In genomic region chr19:49855676-49856573, GRCh38 we compare ENCODE assay signal across 11 cellular contexts. TPM values are rescaled to one million over a fixed set of nuclear protein-coding genes. Genes with fewer than 3 reads are reported as not detected.
DNase-seq lines count a peak whose midpoint lies in the region; ATAC-seq and TF ChIP-seq lines count a peak whose summit lies in the region.
"Had no signal": no experiment of that assay in that cellular context is flagged by ENCODE, and none has a peak within 500 bp of the region (broad histone marks: within the 10 kb centered on the region; RNA-seq: fewer than 3 reads in every experiment).

No MANE protein-coding gene starts in this region.

- H3K27ac Mint-ChIP-seq in MCF 10A (ENCODE audit: low read depth, unreplicated experiment) = peak overlapping the region; percentile 35
- peak overlapping the region; percentile 89 for H3K27ac Mint-ChIP-seq in stimulated activated effector memory CD8-positive, alpha-beta T cell treated with anti-CD3 and anti-CD28 coated beads, Interleukin-12 subunit alpha, Interleukin-12 subunit beta, amount 100 ng/mL, for 72 hours

- H3K4me1 Mint-ChIP-seq in MCF 10A (ENCODE audit: insufficient read depth, unreplicated experiment) = peaks cover 16% of the 10 kb centered on the region
- H3K4me1 Mint-ChIP-seq in stimulated activated effector memory CD8-positive, alpha-beta T cell treated with anti-CD3 and anti-CD28 coated beads, Interleukin-12 subunit alpha, Interleukin-12 subunit beta, amount 100 ng/mL, for 72 hours = peaks cover 19% of the 10 kb centered on the region

- H3K4me3 Mint-ChIP-seq in MCF 10A (ENCODE audit: unreplicated experiment) = no peak overlapping the region
- H3K4me3 Mint-ChIP-seq in stimulated activated effector memory CD8-positive, alpha-beta T cell treated with anti-CD3 and anti-CD28 coated beads, Interleukin-12 subunit alpha, Interleukin-12 subunit beta, amount 100 ng/mL, for 72 hours = no peak overlapping the region

- H3K4me3 ChIP-seq in mammary epithelial cell (replicated peaks in 1 of 3; ENCODE audit: insufficient read depth in 1 of 3, low read depth in 2 of 3, low read length in 3 of 3) = no peak overlapping the region
- H3K4me3 ChIP-seq in PC-3 (ENCODE audit: low read length) = no peak overlapping the region

- peaks cover 5% of the 10 kb centered on the region for H3F3A ChIP-seq in PC-3 (ENCODE audit: low read length, unreplicated experiment)

- in situ Hi-C loops in mammary epithelial cell (cut with MboI; ENCODE audit: low sequenced_read_pairs in 2 of 2) = no loop called here

- no peaks in the 10 kb centered on the region for H3K9me3 Mint-ChIP-seq in MCF 10A (ENCODE audit: unreplicated experiment)
- H3K9me3 Mint-ChIP-seq in stimulated activated effector memory CD8-positive, alpha-beta T cell treated with anti-CD3 and anti-CD28 coated beads, Interleukin-12 subunit alpha, Interleukin-12 subunit beta, amount 100 ng/mL, for 72 hours = no peaks in the 10 kb centered on the region

- intact Hi-C loops in MCF 10A (cut with micrococcal nuclease) (loop anchor here (10.0 kb wide), 1 partner anchor 181 kb away; the partner anchor contains the start of gene PRMT1), mammary epithelial cell (cut with micrococcal nuclease) (no loop called here), PC-3 (cut with micrococcal nuclease) (no loop called here)

- H3K4me2 ChIP-seq in mammary epithelial cell (ENCODE audit: insufficient read depth, low read depth, low read length) (no peak overlapping the region), PC-3 (ENCODE audit: low read length) (no peak overlapping the region)

- H3K9me3 ChIP-seq in mammary epithelial cell (replicated peaks; ENCODE audit: insufficient read depth, low read length) (no peaks in the 10 kb centered on the region), PC-3 (ENCODE audit: low read length) (no peaks in the 10 kb centered on the region)

- H3K9ac ChIP-seq in mammary epithelial cell (ENCODE audit: insufficient read depth, low read length) (no peak overlapping the region), PC-3 (ENCODE audit: low read length) (no peak overlapping the region)

- BruUV-seq in MCF 10A (replicated peaks; lab: Mats Ljungman, UMichigan) (no TSS peak), mammary epithelial cell (replicated peaks; lab: Mats Ljungman, UMichigan) (no TSS peak), PC-3 (replicated peaks; lab: Mats Ljungman, UMichigan) (no TSS peak)

- peaks cover 25% of the 10 kb centered on the region for H3K4me1 ChIP-seq in mammary epithelial cell (ENCODE audit: insufficient read depth, low read length)
- H3K4me1 ChIP-seq in PC-3 (ENCODE audit: insufficient read depth, low read length) = peaks cover 12% of the 10 kb centered on the region; the same call in 1 of the 2 replicates

- dilution Hi-C loops in mammary epithelial cell (cut with HindIII; ENCODE audit: low sequenced_read_pairs) = no loop called here

- H2AFZ ChIP-seq in mammary epithelial cell (ENCODE audit: low read depth, low read length) (no peak overlapping the region), PC-3 (ENCODE audit: low read length) (no peak overlapping the region)

- H3K79me2 ChIP-seq in mammary epithelial cell (ENCODE audit: insufficient read depth, low read length) = peaks cover 25% of the 10 kb centered on the region
- peaks cover 29% of the 10 kb centered on the region for H3K79me2 ChIP-seq in PC-3 (ENCODE audit: low read length)

- H3K36me3 Mint-ChIP-seq in MCF 10A (ENCODE audit: insufficient read depth, unreplicated experiment) = peaks cover 56% of the 10 kb centered on the region
- peaks cover 86% of the 10 kb centered on the region for H3K36me3 Mint-ChIP-seq in stimulated activated effector memory CD8-positive, alpha-beta T cell treated with anti-CD3 and anti-CD28 coated beads, Interleukin-12 subunit alpha, Interleukin-12 subunit beta, amount 100 ng/mL, for 72 hours

- WGBS in mammary epithelial cell (ENCODE audit: low coverage, missing lambda C conversion rate) = 78% methylated on average over 14 of the region's 21 CpGs

- H4K20me1 ChIP-seq in mammary epithelial cell (ENCODE audit: insufficient read depth, low read length) (no peaks in the 10 kb centered on the region), PC-3 (ENCODE audit: low read length) (peaks cover 29% of the 10 kb centered on the region; the same call in 1 of the 2 replicates)

- TF ChIP-seq CTCF in MCF 10A (IDR thresholded peaks at IDR 0.05; ENCODE audit: unreplicated experiment) (no peak), mammary epithelial cell (conservative IDR thresholded peaks at IDR 0.05 in 1 of 2, IDR thresholded peaks at IDR 0.05 in 1 of 2; ENCODE audit: extremely low read depth in 1 of 2, insufficient read depth in 1 of 2, low read depth in 1 of 2, low read length in 2 of 2) (no peak), PC-3 (conservative IDR thresholded peaks at IDR 0.05; ENCODE audit: low read depth, low read length) (no peak)

- CTCF ChIA-PET in MCF 10A (lab: Yijun Ruan, JAX) = no interaction called here
- CTCF ChIA-PET in mammary epithelial cell (lab: Charles Lee; ENCODE audit: low non-redundant PET) = no interaction called here
- CTCF ChIA-PET in PC-3 (lab: Charles Lee) = no interaction called here

- H3K27me3 Mint-ChIP-seq in MCF 10A (ENCODE audit: insufficient read depth, unreplicated experiment) = no peaks in the 10 kb centered on the region

- ATAC-seq in PC-3 (peak; percentile 0; the same call in 1 of the 2 replicates), HG02610 (IDR thresholded peaks at IDR 0.05; ENCODE audit: unreplicated experiment) (no peak)
- ATAC-seq in stimulated activated effector memory CD8-positive, alpha-beta T cell treated with anti-CD3 and anti-CD28 coated beads, Interleukin-12 subunit alpha, Interleukin-12 subunit beta, amount 100 ng/mL, for 72 hours = no peak

- H3K27me3 ChIP-seq in mammary epithelial cell (ENCODE audit: insufficient read depth, low read length) = no peaks in the 10 kb centered on the region
- H3K27me3 ChIP-seq in PC-3 (ENCODE audit: low read length) = no peaks in the 10 kb centered on the region

- H3K9me2 ChIP-seq in PC-3 (replicated peaks; ENCODE audit: low read length) = no peaks in the 10 kb centered on the region

- POLR2A ChIA-PET in MCF 10A (lab: Yijun Ruan, JAX) (no interaction called here), PC-3 (lab: Charles Lee; ENCODE audit: unreplicated experiment) (no interaction called here)

- DNase-seq in MCF 10A (ENCODE audit: unreplicated experiment) = no peak
- DNase-seq in mammary epithelial cell = no peak
- peak; percentile 24 for DNase-seq in PC-3
- DNase-seq in cerebellar cortex (ENCODE audit: low spot score) = peak; percentile 56
- peak in 1 of 2 donors; percentile 50 for DNase-seq in stimulated activated effector memory CD8-positive, alpha-beta T cell treated with anti-CD3 and anti-CD28 coated beads, Interleukin-12 subunit alpha, Interleukin-12 subunit beta, amount 100 ng/mL, for 72 hours (ENCODE audit: low spot score in 2 of 2)
- DNase-seq in T1000 (lab: John Stamatoyannopoulos, UW) = no peak
- DNase-seq in effector CD4-positive, alpha-beta T cell = no peak
- DNase-seq: amniotic stem cell, NCI-H1417, NCI-H524 treated with DMSO at 0.1 percent for 48 hours had no signal

- H3K27ac ChIP-seq in mammary epithelial cell (ENCODE audit: insufficient read depth, low read depth, low read length) (no peak overlapping the region), PC-3 (ENCODE audit: low read length) (no peak overlapping the region)

- H3K36me3 ChIP-seq in mammary epithelial cell (ENCODE audit: insufficient read depth, low read length) = no peaks in the 10 kb centered on the region
- peaks cover 33% of the 10 kb centered on the region for H3K36me3 ChIP-seq in PC-3 (ENCODE audit: low read depth, low read length)

RNA-seq across cellular contexts. Expression of gene PTOV1, which starts 5.0 kb away (rescaled TPM):
- total RNA-seq in MCF 10A (2022) (68.5 and 78.8 TPM in 2 replicates), mammary epithelial cell (10 to 100 TPM; 28.8 to 85.6 TPM), PC-3 (2014; rRNA removed) (138 and 148 TPM in 2 replicates)
- 57.1 TPM for polyA plus RNA-seq in mammary epithelial cell
- 50.3 TPM for polyA minus RNA-seq in mammary epithelial cell

RNA-seq across cellular contexts. Expression of gene PNKP, which starts 11.5 kb away (rescaled TPM):
- 70.7 and 90.3 TPM in 2 replicates for total RNA-seq in MCF 10A (2022)
- total RNA-seq in mammary epithelial cell = 10 to 100 TPM; 40.0 to 99.3 TPM
- polyA plus RNA-seq in mammary epithelial cell = 27.7 TPM
- polyA minus RNA-seq in mammary epithelial cell = 39.0 TPM
- total RNA-seq in PC-3 (2014; rRNA removed) = 141 and 172 TPM in 2 replicates

RNA-seq across cellular contexts. Expression of gene AKT1S1, which starts 21.2 kb away (rescaled TPM):
- total RNA-seq in MCF 10A (2022) (74.7 and 79.2 TPM in 2 replicates), mammary epithelial cell (10 to 100 TPM; 12.3 to 68.3 TPM), PC-3 (2014; rRNA removed) (42.3 and 61.0 TPM in 2 replicates)
- 57.0 TPM for polyA plus RNA-seq in mammary epithelial cell
- 35.2 TPM for polyA minus RNA-seq in mammary epithelial cell

RNA-seq across cellular contexts. Expression of gene TBC1D17, which starts 21.6 kb away (rescaled TPM):
- total RNA-seq in MCF 10A (2022) (25.2 and 25.5 TPM in 2 replicates), mammary epithelial cell (10 to 100 TPM; 13.0 to 32.0 TPM), PC-3 (2014; rRNA removed) (17.8 and 18.8 TPM in 2 replicates)
- polyA plus RNA-seq in mammary epithelial cell = 23.1 TPM
- polyA minus RNA-seq in mammary epithelial cell = 31.2 TPM

RNA-seq across cellular contexts. Expression of gene MED25, which starts 37.8 kb away (rescaled TPM):
- total RNA-seq in MCF 10A (2022) (39.9 and 43.2 TPM in 2 replicates), mammary epithelial cell (10 to 100 TPM; 18.3 to 51.8 TPM), PC-3 (2014; rRNA removed) (47.5 and 54.9 TPM in 2 replicates)
- 29.7 TPM for polyA plus RNA-seq in mammary epithelial cell
- polyA minus RNA-seq in mammary epithelial cell = 45.4 TPM

Comparison
In these comparisons a context has a peak if more than half of its experiments do, and no peak if none do; other contexts are left out.
1. DNase-seq: peak in PC-3 (single experiment) and cerebellar cortex (single experiment); none in MCF 10A (single experiment), mammary epithelial cell (single experiment), T1000 (single experiment) and effector CD4-positive, alpha-beta T cell (single experiment).